ENCODE assay signal across 8 cellular contexts in genomic region chrX:54639018-54639345, GRCh38.
DNase-seq lines count a peak whose midpoint lies in the region; ATAC-seq and TF ChIP-seq lines count a peak whose summit lies in the region.

No MANE protein-coding gene starts in this region.

- H3K27ac ChIP-seq in SJCRH30: peak overlapping the region; percentile 95
- peak overlapping the region; percentile 91 for H3K27ac ChIP-seq in psoas muscle

- H3K27me3 ChIP-seq in SJCRH30 (no peaks in the 10 kb centered on the region), psoas muscle (ENCODE audit: insufficient read depth in 3 of 3, low read length in 2 of 3) (no peaks in the 10 kb centered on the region)

- H3K4me3 ChIP-seq in GM12865 (ENCODE audit: low read depth, low read length) (peak overlapping the region; percentile 69), SJCRH30 (peak overlapping the region; percentile 66), epithelial cell of proximal tubule (ENCODE audit: low read depth, low read length) (peak overlapping the region; percentile 61), psoas muscle (peak overlapping the region; percentile 66)

- H3K36me3 ChIP-seq in SJCRH30 (no peaks in the 10 kb centered on the region), psoas muscle (ENCODE audit: insufficient read depth in 1 of 2, low read depth in 1 of 2) (no peaks in the 10 kb centered on the region)

- H3K4me1 ChIP-seq in SJCRH30 (peaks cover 8% of the 10 kb centered on the region), psoas muscle (peaks cover 9% of the 10 kb centered on the region)

- TF ChIP-seq CTCF in GM12865 (IDR thresholded peaks at IDR 0.05; ENCODE audit: insufficient read depth, low read depth, low read length, missing control alignments) (no peak), epithelial cell of proximal tubule (conservative IDR thresholded peaks at IDR 0.05; ENCODE audit: low read depth, low read length) (no peak), psoas muscle (IDR thresholded peaks at IDR 0.05) (no peak)

- H3K9me3 ChIP-seq in SJCRH30 (replicated peaks): no peaks in the 10 kb centered on the region
- H3K9me3 ChIP-seq in psoas muscle: no peaks in the 10 kb centered on the region

- intact Hi-C loops in psoas muscle (cut with DNase I): no loop called here

- 33 to 60% (median 38%) methylated on average over 3 of the region's 3 CpGs for WGBS in psoas muscle, 3 donors

- ATAC-seq in psoas muscle (no peak), GM18867 (IDR thresholded peaks at IDR 0.05; ENCODE audit: unreplicated experiment) (no peak), GM21381 (IDR thresholded peaks at IDR 0.05; ENCODE audit: unreplicated experiment) (no peak), GM19351 (IDR thresholded peaks at IDR 0.05; ENCODE audit: unreplicated experiment) (no peak)

- DNase-seq in GM12865 (ENCODE audit: low read depth) (no peak), SJCRH30 (no peak), epithelial cell of proximal tubule (ENCODE audit: low read depth) (no peak), psoas muscle (no peak), islet precursor cell (no peak)
